Comparison of ENCODE assay signal across 25 cellular contexts in the genomic region with DNA sequence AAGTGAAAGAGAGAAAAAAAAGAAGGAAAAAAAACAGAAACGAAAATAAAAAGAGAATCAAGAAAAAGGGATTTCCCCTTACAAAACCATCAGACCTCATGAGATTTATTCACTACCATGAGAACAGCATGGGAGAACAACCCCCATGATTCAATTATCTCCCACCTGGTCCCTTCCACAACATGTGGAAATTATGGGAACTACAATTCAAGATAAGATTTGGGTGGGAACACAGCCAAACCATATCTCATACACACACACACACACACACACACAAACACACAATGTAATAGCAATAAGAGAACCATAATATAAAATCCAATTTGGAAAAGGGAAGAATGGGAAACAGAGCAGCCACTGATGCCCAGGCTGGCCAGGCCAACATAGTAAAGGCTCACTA.
"Had no signal": no experiment of that assay in that cellular context is flagged by ENCODE, and none has a peak within 500 bp of the region (broad histone marks: within the 10 kb centered on the region; RNA-seq: fewer than 3 reads in every experiment).

No MANE protein-coding gene starts in this region.

- H3K27ac ChIP-seq: coronary artery, esophagus squamous epithelium, lower lobe of right lung, neural progenitor cell, parathyroid adenoma, right atrium auricular region, suprapubic skin, transverse colon had no signal

- H3K9me3 Mint-ChIP-seq: natural killer cell treated with Interleukin-12 subunit alpha and Interleukin-12 subunit beta and Interleukin-15 and Interleukin-18, amount 100 ng/mL, for 72 hours; neural progenitor cell had no signal

- H3K4me1 Mint-ChIP-seq: stimulated activated naive CD8-positive, alpha-beta T cell treated with anti-CD3 and anti-CD28 coated beads, Interleukin-15, amount 100 ng/mL, for 72 hours had no signal

- H3K27ac Mint-ChIP-seq: natural killer cell treated with Interleukin-12 subunit alpha and Interleukin-12 subunit beta and Interleukin-15 and Interleukin-18, amount 100 ng/mL, for 72 hours; neural progenitor cell; stimulated activated naive CD8-positive, alpha-beta T cell treated with anti-CD3 and anti-CD28 coated beads, Interleukin-15, amount 100 ng/mL, for 72 hours had no signal

- H3K27me3 ChIP-seq: neural progenitor cell, right atrium auricular region, suprapubic skin, transverse colon had no signal

- H2AFZ ChIP-seq: neural progenitor cell, parathyroid adenoma had no signal

- H3K4me3 Mint-ChIP-seq: natural killer cell treated with Interleukin-12 subunit alpha and Interleukin-12 subunit beta and Interleukin-15 and Interleukin-18, amount 100 ng/mL, for 72 hours; neural progenitor cell; stimulated activated naive CD8-positive, alpha-beta T cell treated with anti-CD3 and anti-CD28 coated beads, Interleukin-15, amount 100 ng/mL, for 72 hours had no signal

- H3K36me3 Mint-ChIP-seq: natural killer cell treated with Interleukin-12 subunit alpha and Interleukin-12 subunit beta and Interleukin-15 and Interleukin-18, amount 100 ng/mL, for 72 hours; neural progenitor cell had no signal

- ATAC-seq: left ventricle myocardium superior; lower lobe of right lung; natural killer cell treated with Interleukin-12 subunit alpha and Interleukin-12 subunit beta and Interleukin-15 and Interleukin-18, amount 100 ng/mL, for 72 hours; sciatic nerve; stimulated activated naive CD8-positive, alpha-beta T cell treated with anti-CD3 and anti-CD28 coated beads, Interleukin-15, amount 100 ng/mL, for 72 hours had no signal

- DNase-seq: dermis blood vessel endothelial cell; effector memory CD4-positive, alpha-beta T cell; esophagus squamous epithelium; foreskin melanocyte; head of caudate nucleus; left ventricle myocardium superior; lower lobe of right lung; stimulated activated CD4-positive, alpha-beta T cell treated with anti-CD3 and anti-CD28 coated beads, Interleukin-12 subunit alpha, Interleukin-12 subunit beta, amount 100 ng/mL, for 4 hours; stimulated activated CD4-positive, alpha-beta T cell treated with anti-CD3 and anti-CD28 coated beads, Interleukin-1b, Interleukin-23, amount 100 ng/mL, for 48 hours; stimulated activated CD4-positive, alpha-beta T cell treated with anti-CD3 and anti-CD28 coated beads, Interleukin-4, amount 100 ng/mL, for 1 hour; stimulated activated CD8-positive, alpha-beta memory T cell treated with anti-CD3 and anti-CD28 coated beads, Interleukin-4, amount 100 ng/mL, for 48 hours; stimulated activated naive CD4-positive, alpha-beta T cell; stimulated activated naive CD8-positive, alpha-beta T cell treated with anti-CD3 and anti-CD28 coated beads, Interleukin-15, amount 100 ng/mL, for 72 hours; transverse colon had no signal

- H3K4me1 ChIP-seq: lower lobe of right lung, neural progenitor cell, prostate gland, right atrium auricular region, transverse colon had no signal

- H3K4me2 ChIP-seq: neural progenitor cell, smooth muscle cell had no signal

- H3K79me2 ChIP-seq: parathyroid adenoma had no signal

- H3K4me3 ChIP-seq: coronary artery, esophagus squamous epithelium, lower lobe of right lung, neural progenitor cell, prostate gland, right atrium auricular region, smooth muscle cell, suprapubic skin, transverse colon had no signal

- FAIRE-seq: endothelial cell of umbilical vein, keratinocyte had no signal

- H3K9ac ChIP-seq: neural progenitor cell, parathyroid adenoma had no signal

- H3K9me3 ChIP-seq: esophagus squamous epithelium, lower lobe of right lung, prostate gland, right atrium auricular region, suprapubic skin, transverse colon had no signal

- H3K27me3 Mint-ChIP-seq: stimulated activated naive CD8-positive, alpha-beta T cell treated with anti-CD3 and anti-CD28 coated beads, Interleukin-15, amount 100 ng/mL, for 72 hours had no signal

- H3K36me3 ChIP-seq: esophagus squamous epithelium, lower lobe of right lung, neural progenitor cell, prostate gland, right atrium auricular region, suprapubic skin, transverse colon had no signal
